In the genomic region with DNA sequence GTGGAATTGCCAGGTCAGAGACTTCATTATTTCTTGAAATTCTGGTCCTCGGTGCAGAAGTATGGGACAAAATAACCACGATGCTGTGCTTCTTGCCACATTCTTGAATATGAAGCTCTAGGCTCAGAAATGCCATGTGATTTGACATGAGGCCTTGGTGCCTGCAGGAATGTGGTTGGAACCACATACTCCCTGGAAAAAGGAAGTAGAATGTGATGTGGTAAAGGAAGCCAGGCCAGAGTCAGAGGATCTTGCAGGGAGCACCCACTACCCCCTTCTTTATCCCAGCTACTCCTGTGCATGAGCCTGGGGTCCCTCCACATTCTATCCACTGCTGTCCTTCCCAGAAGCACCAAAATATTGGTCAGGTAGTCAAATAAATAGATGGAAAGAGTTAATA, we compare ENCODE assay signal across 31 cellular contexts.
DNase-seq lines count a peak whose midpoint lies in the region; ATAC-seq and TF ChIP-seq lines count a peak whose summit lies in the region.
"Had no signal": no experiment of that assay in that cellular context is flagged by ENCODE, and none has a peak within 500 bp of the region (broad histone marks: within the 10 kb centered on the region; RNA-seq: fewer than 3 reads in every experiment).

No MANE protein-coding gene starts in this region.

- H3K79me2 ChIP-seq in SK-N-SH (ENCODE audit: insufficient read depth) (no peaks in the 10 kb centered on the region), PC-3 (ENCODE audit: low read length) (no peaks in the 10 kb centered on the region)

- no TSS peak for BruUV-seq in PC-3 (replicated peaks; lab: Mats Ljungman, UMichigan)

- H3F3A ChIP-seq in SK-N-SH (replicated peaks; ENCODE audit: insufficient read depth) (peaks cover 62% of the 10 kb centered on the region), PC-3 (ENCODE audit: low read length, unreplicated experiment) (peaks cover 7% of the 10 kb centered on the region)

- no peaks in the 10 kb centered on the region for H3K36me3 Mint-ChIP-seq in activated T-cell treated with anti-CD3 and anti-CD28 coated beads, Interleukin-2, amount 50 U/mL, for 4 hours (ENCODE audit: insufficient read depth)
- H3K36me3 Mint-ChIP-seq: activated naive CD4-positive, alpha-beta T cell treated with anti-CD3 and anti-CD28 coated beads, Interleukin-2, amount 10 ng/mL, durations not matched to agents 7 days and 5 days; CD8-positive, alpha-beta T cell; neural progenitor cell had no signal

- no peak overlapping the region for H3K4me2 ChIP-seq in SK-N-SH
- no peak overlapping the region for H3K4me2 ChIP-seq in PC-3 (ENCODE audit: low read length)
- H3K4me2 ChIP-seq: neural progenitor cell had no signal

- H3K4me3 ChIP-seq in SK-N-SH (ENCODE audit: low read depth in 2 of 2, low read length in 1 of 2) = no peak overlapping the region
- H3K4me3 ChIP-seq in PC-3 (ENCODE audit: low read length) = no peak overlapping the region
- no peak overlapping the region for H3K4me3 ChIP-seq in choroid plexus epithelial cell (ENCODE audit: low read depth, low read length)
- no peak overlapping the region for H3K4me3 ChIP-seq in upper lobe of right lung
- no peak overlapping the region for H3K4me3 ChIP-seq in brain microvascular endothelial cell (ENCODE audit: low read depth, low read length)
- H3K4me3 ChIP-seq: MG63, neural progenitor cell, sigmoid colon, SK-N-MC had no signal

- H3K9ac ChIP-seq in SK-N-SH (no peak overlapping the region), PC-3 (ENCODE audit: low read length) (no peak overlapping the region)
- H3K9ac ChIP-seq: neural progenitor cell had no signal

- H3K4me3 Mint-ChIP-seq in activated T-cell treated with anti-CD3 and anti-CD28 coated beads, Interleukin-2, amount 50 U/mL, for 4 hours = no peak overlapping the region
- H3K4me3 Mint-ChIP-seq: activated naive CD4-positive, alpha-beta T cell treated with anti-CD3 and anti-CD28 coated beads, Interleukin-2, amount 10 ng/mL, durations not matched to agents 7 days and 5 days; activated T-cell treated with anti-CD3 and anti-CD28 coated beads, Interleukin-2, amount 50 U/mL, for 72 hours; CD8-positive, alpha-beta T cell; central memory CD8-positive, alpha-beta T cell; neural progenitor cell; stimulated activated naive CD8-positive, alpha-beta T cell treated with anti-CD3 and anti-CD28 coated beads, Interleukin-15, amount 100 ng/mL, for 72 hours had no signal

- DNase-seq in SK-N-SH (no peak), PC-3 (peak; percentile 22), choroid plexus epithelial cell (ENCODE audit: low read depth) (peak; percentile 60), upper lobe of right lung (no peak), brain microvascular endothelial cell (no peak)
- no peak for DNase-seq in activated T-cell treated with anti-CD3 and anti-CD28 coated beads, Interleukin-2, amount 50 U/mL, for 4 hours
- DNase-seq: 8988T; activated CD4-positive, alpha-beta T cell treated with anti-CD3 and anti-CD28 coated beads for 48 hours; activated naive CD4-positive, alpha-beta T cell treated with anti-CD3 and anti-CD28 coated beads, Interleukin-2, amount 10 ng/mL, durations not matched to agents 7 days and 5 days; activated T-cell treated with anti-CD3 and anti-CD28 coated beads, Interleukin-2, amount 50 U/mL, for 72 hours; CD8-positive, alpha-beta T cell; GDM1; GOT3; head of caudate nucleus; kidney glomerular epithelial cell; MG63; NCI-H1694; NCI-H2171 treated with DMSO at 0.1 percent for 48 hours; posterior cingulate gyrus; sigmoid colon; stimulated activated CD4-positive, alpha-beta T cell treated with anti-CD3 and anti-CD28 coated beads, Interleukin-15, amount 100 ng/mL, for 24 hours; stimulated activated naive CD8-positive, alpha-beta T cell treated with anti-CD3 and anti-CD28 coated beads, Interleukin-15, amount 100 ng/mL, for 72 hours; T-helper 2 cell; trophoblast cell had no signal

- H3K27me3 ChIP-seq in SK-N-SH (ENCODE audit: insufficient read depth) = no peaks in the 10 kb centered on the region
- no peaks in the 10 kb centered on the region for H3K27me3 ChIP-seq in PC-3 (ENCODE audit: low read length)
- peaks cover 42% of the 10 kb centered on the region for H3K27me3 ChIP-seq in upper lobe of right lung
- no peaks in the 10 kb centered on the region for H3K27me3 ChIP-seq in brain microvascular endothelial cell (replicated peaks)
- H3K27me3 ChIP-seq: MG63, neural progenitor cell, sigmoid colon had no signal

- in situ Hi-C loops in brain microvascular endothelial cell (cut with HindIII; ENCODE audit: low pct_ligation_motif_present, low sequenced_read_pairs) = no loop called here

- H3K9me3 ChIP-seq in SK-N-SH = no peaks in the 10 kb centered on the region
- H3K9me3 ChIP-seq in PC-3 (ENCODE audit: low read length) = no peaks in the 10 kb centered on the region
- no peaks in the 10 kb centered on the region for H3K9me3 ChIP-seq in upper lobe of right lung
- H3K9me3 ChIP-seq: MG63, sigmoid colon had no signal

- no peaks in the 10 kb centered on the region for H3K9me2 ChIP-seq in SK-N-SH
- H3K9me2 ChIP-seq in PC-3 (replicated peaks; ENCODE audit: low read length) = no peaks in the 10 kb centered on the region

- H3K4me1 Mint-ChIP-seq in activated T-cell treated with anti-CD3 and anti-CD28 coated beads, Interleukin-2, amount 50 U/mL, for 4 hours (ENCODE audit: low read depth) = no peaks in the 10 kb centered on the region
- H3K4me1 Mint-ChIP-seq: activated naive CD4-positive, alpha-beta T cell treated with anti-CD3 and anti-CD28 coated beads, Interleukin-2, amount 10 ng/mL, durations not matched to agents 7 days and 5 days; central memory CD8-positive, alpha-beta T cell; stimulated activated naive CD8-positive, alpha-beta T cell treated with anti-CD3 and anti-CD28 coated beads, Interleukin-15, amount 100 ng/mL, for 72 hours had no signal

- H3K4me1 ChIP-seq in SK-N-SH (ENCODE audit: control insufficient read depth in 1 of 2, insufficient read depth in 2 of 2, low read depth in 1 of 2, low read length in 1 of 2) (peaks cover 0 to 48% of the 10 kb centered on the region in 2 experiments; a peak in 3 of 4 replicates), PC-3 (ENCODE audit: insufficient read depth, low read length) (peaks cover 61% of the 10 kb centered on the region), upper lobe of right lung (no peaks in the 10 kb centered on the region)

- no peaks in the 10 kb centered on the region for H3K9me3 Mint-ChIP-seq in activated T-cell treated with anti-CD3 and anti-CD28 coated beads, Interleukin-2, amount 50 U/mL, for 4 hours
- H3K9me3 Mint-ChIP-seq: activated naive CD4-positive, alpha-beta T cell treated with anti-CD3 and anti-CD28 coated beads, Interleukin-2, amount 10 ng/mL, durations not matched to agents 7 days and 5 days; activated T-cell treated with anti-CD3 and anti-CD28 coated beads, Interleukin-2, amount 50 U/mL, for 72 hours; CD8-positive, alpha-beta T cell; central memory CD8-positive, alpha-beta T cell; neural progenitor cell; stimulated activated naive CD8-positive, alpha-beta T cell treated with anti-CD3 and anti-CD28 coated beads, Interleukin-15, amount 100 ng/mL, for 72 hours had no signal

- H3K36me3 ChIP-seq in SK-N-SH (replicated peaks in 1 of 2; ENCODE audit: control insufficient read depth in 1 of 2, insufficient read depth in 2 of 2, low read length in 1 of 2) (no peaks in the 10 kb centered on the region), PC-3 (ENCODE audit: low read depth, low read length) (peaks cover 4% of the 10 kb centered on the region; the same call in 1 of the 2 replicates), upper lobe of right lung (no peaks in the 10 kb centered on the region), brain microvascular endothelial cell (replicated peaks) (no peaks in the 10 kb centered on the region)
- H3K36me3 ChIP-seq: MG63, neural progenitor cell, sigmoid colon had no signal

- no peak for TF ChIP-seq EP300 in SK-N-SH (IDR thresholded peaks at IDR 0.05; ENCODE audit: borderline replicate concordance in 1 of 2, low read depth in 1 of 2, low read length in 1 of 2)

- WGBS in SK-N-SH (ENCODE audit: low lambda C conversion rate) = 28% methylated on average over 2 of the region's 2 CpGs

- POLR2A ChIA-PET in SK-N-SH (lab: Yijun Ruan, JAX) (interaction anchor here (0.6 kb wide), 1 partner anchor 442 kb away, joined by 3 read pairs; no protein-coding TSS in a partner anchor), PC-3 (lab: Charles Lee; ENCODE audit: unreplicated experiment) (no interaction called here)

- peaks cover 32% of the 10 kb centered on the region for H3K27me3 Mint-ChIP-seq in activated T-cell treated with anti-CD3 and anti-CD28 coated beads, Interleukin-2, amount 50 U/mL, for 4 hours (ENCODE audit: low read depth)

- H2AFZ ChIP-seq in SK-N-SH (ENCODE audit: low read depth) (no peak overlapping the region), PC-3 (ENCODE audit: low read length) (no peak overlapping the region)
- H2AFZ ChIP-seq: neural progenitor cell had no signal

- no peak for ATAC-seq in SK-N-SH treated with all-trans-retinoic acid at 6 μM for 48 hours
- ATAC-seq in PC-3 = no peak
- peak; percentile 22 for ATAC-seq in upper lobe of right lung
- ATAC-seq in activated T-cell treated with anti-CD3 and anti-CD28 coated beads, Interleukin-2, amount 50 U/mL, for 4 hours = no peak
- ATAC-seq in GM21529 (IDR thresholded peaks at IDR 0.05; ENCODE audit: unreplicated experiment) = no peak
- ATAC-seq: activated T-cell treated with anti-CD3 and anti-CD28 coated beads, Interleukin-2, amount 50 U/mL, for 72 hours; CD8-positive, alpha-beta T cell; stimulated activated naive CD8-positive, alpha-beta T cell treated with anti-CD3 and anti-CD28 coated beads, Interleukin-15, amount 100 ng/mL, for 72 hours had no signal

- intact Hi-C loops in PC-3 (cut with micrococcal nuclease) = no loop called here
- intact Hi-C loops in upper lobe of right lung (cut with DNase I) = no loop called here

- H3K27ac ChIP-seq in SK-N-SH (ENCODE audit: low read depth in 2 of 2, low read length in 1 of 2) = no peak overlapping the region
- H3K27ac ChIP-seq in PC-3 (ENCODE audit: low read length) = no peak overlapping the region
- no peak overlapping the region for H3K27ac ChIP-seq in upper lobe of right lung
- no peak overlapping the region for H3K27ac ChIP-seq in brain microvascular endothelial cell
- H3K27ac ChIP-seq: HL-60, neural progenitor cell, RWPE1, sigmoid colon, SK-N-MC had no signal

- no peak for TF ChIP-seq RAD21 in SK-N-SH (IDR thresholded peaks at IDR 0.05; ENCODE audit: low read length)

- H4K20me1 ChIP-seq in SK-N-SH (ENCODE audit: insufficient read depth) (no peaks in the 10 kb centered on the region), PC-3 (ENCODE audit: low read length) (no peaks in the 10 kb centered on the region)

- CTCF ChIA-PET in SK-N-SH (lab: Yijun Ruan, JAX) (no interaction called here), PC-3 (lab: Charles Lee) (no interaction called here)

- TF ChIP-seq CTCF in SK-N-SH (IDR thresholded peaks at IDR 0.05) (no peak), PC-3 (conservative IDR thresholded peaks at IDR 0.05; ENCODE audit: low read depth, low read length) (no peak), choroid plexus epithelial cell (conservative IDR thresholded peaks at IDR 0.05; ENCODE audit: low read depth, low read length) (no peak), upper lobe of right lung (IDR thresholded peaks at IDR 0.05) (no peak), brain microvascular endothelial cell (IDR thresholded peaks at IDR 0.05; ENCODE audit: low read depth, low read length, missing control alignments) (no peak)

TF ChIP-seq in SK-N-SH, 30 proteins besides CTCF, POLR2A, EP300 and RAD21 (continues in another document):
- no peak for TF ChIP-seq TCF12 (IDR thresholded peaks at IDR 0.05)

TF ChIP-seq in SK-N-SH treated with all-trans-retinoic acid at 6 μM for 48 hours, 23 proteins besides CTCF, POLR2A, EP300 and RAD21 (continues in another document):
- no peak for TF ChIP-seq ZNF70 (CRISPR knock-in tag; IDR thresholded peaks at IDR 0.05)

Comparison
In these comparisons a context has a peak if more than half of its experiments do, and no peak if none do; other contexts are left out.
1. DNase-seq: peak in PC-3 (single experiment) and choroid plexus epithelial cell (single experiment); none in SK-N-SH (single experiment), upper lobe of right lung (single experiment), activated T-cell treated with anti-CD3 and anti-CD28 coated beads, Interleukin-2, amount 50 U/mL, for 4 hours (single experiment) and brain microvascular endothelial cell (single experiment).